5 cellular contexts compared by ENCODE assay signal in the genomic region with DNA sequence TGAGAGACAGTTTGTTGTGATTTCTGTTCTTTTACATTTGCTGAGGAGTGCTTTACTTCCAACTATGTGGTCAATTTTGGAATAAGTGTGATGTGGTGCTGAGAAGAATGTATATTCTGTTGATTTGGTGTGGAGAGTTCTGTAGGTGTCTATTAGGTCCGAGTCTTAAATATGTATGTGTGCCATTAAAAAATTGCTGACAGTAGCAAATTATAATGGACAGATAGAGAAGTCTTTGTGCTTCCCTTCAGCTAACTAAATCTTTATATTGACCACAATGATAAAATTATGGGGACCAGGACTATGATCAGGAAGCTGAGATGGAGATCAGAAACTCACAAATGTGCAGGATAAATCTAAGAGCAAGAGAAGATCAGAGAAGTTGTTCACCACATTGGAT.
TF ChIP-seq lines count a peak whose summit lies in the region.

No MANE protein-coding gene starts in this region.

TF ChIP-seq in A549, 52 proteins besides CTCF, POLR2A, EP300 and RAD21:
- peak; percentile 92 for TF ChIP-seq MAFK (IDR thresholded peaks at IDR 0.05; ENCODE audit: partially characterized antibody)

TF ChIP-seq in IMR-90, 13 proteins besides CTCF, POLR2A, EP300 and RAD21:
- peak; percentile 96 for TF ChIP-seq MAFK (IDR thresholded peaks at IDR 0.05; ENCODE audit: low read depth, low read length)

TF ChIP-seq in K562, 482 proteins besides CTCF, POLR2A, EP300 and RAD21:
- peak; percentile 54 for TF ChIP-seq MAFG (tag; conservative IDR thresholded peaks at IDR 0.05)
- TF ChIP-seq MAFK (IDR thresholded peaks at IDR 0.05; ENCODE audit: low read length), result peak; percentile 85
- TF ChIP-seq C11orf30 (IDR thresholded peaks at IDR 0.05; ENCODE audit: low read depth), result peak; percentile 49; the same call in 1 of the 2 replicates
- peak; percentile 80 for TF ChIP-seq ZNF316 (IDR thresholded peaks at IDR 0.05)
- TF ChIP-seq MAFF (IDR thresholded peaks at IDR 0.05; ENCODE audit: low read length), result peak; percentile 81

TF ChIP-seq in H1, 55 proteins besides CTCF, POLR2A, EP300 and RAD21:
- peak; percentile 64; the same call in 1 of the 2 replicates for TF ChIP-seq MAFK (IDR thresholded peaks at IDR 0.05; ENCODE audit: low read depth, low read length)

TF ChIP-seq in HepG2, 621 proteins besides CTCF, POLR2A, EP300 and RAD21:
- TF ChIP-seq MAFK (conservative IDR thresholded peaks at IDR 0.05 in 1 of 2, IDR thresholded peaks at IDR 0.05 in 1 of 2; ENCODE audit: low read length in 2 of 2) (peak; percentile 82 to 91), MAFF (IDR thresholded peaks at IDR 0.05; ENCODE audit: low read depth, low read length) (peak; percentile 88)
